12 cellular contexts compared by ENCODE assay signal in the genomic region with DNA sequence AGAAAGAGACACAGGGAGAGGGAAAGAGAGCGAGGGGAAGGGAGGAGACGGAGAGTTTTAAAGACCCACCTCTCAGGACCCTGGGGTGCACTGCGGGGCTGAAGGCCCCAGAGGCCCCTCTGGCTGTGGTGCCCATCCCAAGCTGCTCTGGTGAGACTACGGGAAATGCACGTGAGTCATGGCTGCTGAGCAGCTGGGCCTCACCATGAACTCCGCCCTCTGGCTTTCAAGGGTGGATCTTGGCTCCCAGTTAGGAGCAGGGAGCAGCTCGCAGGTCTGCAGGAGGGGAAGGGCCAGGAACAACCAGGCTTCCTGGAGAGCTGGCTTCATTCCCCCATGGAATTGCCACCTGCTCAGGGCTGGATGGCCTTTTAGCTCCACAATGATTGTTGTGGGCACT. TPM values are rescaled to one million over a fixed set of nuclear protein-coding genes. Genes with fewer than 3 reads are reported as not detected.
DNase-seq lines count a peak whose midpoint lies in the region; ATAC-seq, FAIRE-seq and TF ChIP-seq lines count a peak whose summit lies in the region.
"Had no signal": no experiment of that assay in that cellular context is flagged by ENCODE, and none has a peak within 500 bp of the region (broad histone marks: within the 10 kb centered on the region; RNA-seq: fewer than 3 reads in every experiment).

No MANE protein-coding gene starts in this region.

- H3K36me3 Mint-ChIP-seq in activated naive CD4-positive, alpha-beta T cell treated with anti-CD3 and anti-CD28 coated beads, Interleukin-2, amount 50 U/mL, for 72 hours, result peaks cover 0 to 7% of the 10 kb centered on the region in 2 donors
- no peaks in the 10 kb centered on the region for H3K36me3 Mint-ChIP-seq in CD4-positive, alpha-beta T cell (ENCODE audit: low read depth)

- H3K4me1 ChIP-seq in uterus, result no peaks in the 10 kb centered on the region

- peaks cover 13 to 19% of the 10 kb centered on the region in 2 donors for H3K9me3 Mint-ChIP-seq in activated naive CD4-positive, alpha-beta T cell treated with anti-CD3 and anti-CD28 coated beads, Interleukin-2, amount 50 U/mL, for 72 hours
- peaks cover 12% of the 10 kb centered on the region for H3K9me3 Mint-ChIP-seq in CD4-positive, alpha-beta T cell

- no peaks in the 10 kb centered on the region for H3K9me3 ChIP-seq in CD4-positive, alpha-beta T cell (ENCODE audit: control insufficient read depth, low read length)
- no peaks in the 10 kb centered on the region for H3K9me3 ChIP-seq in uterus
- H3K9me3 ChIP-seq: ovary had no signal

- CTCF ChIA-PET in CD4-positive, alpha-beta T cell (lab: Charles Lee), result no interaction called here

- FAIRE-seq in HTR-8/SVneo (lab: Jason Lieb, UNC), result peak; percentile 81
- no peak for FAIRE-seq in RCC 7860 (lab: Jason Lieb, UNC)
- FAIRE-seq: GM12891 had no signal

- TF ChIP-seq CTCF in CD4-positive, alpha-beta T cell (IDR thresholded peaks at IDR 0.05), result no peak
- no peak for TF ChIP-seq CTCF in uterus (IDR thresholded peaks at IDR 0.05)

- no peaks in the 10 kb centered on the region for H3K4me1 Mint-ChIP-seq in CD4-positive, alpha-beta T cell (ENCODE audit: low read depth)

- H3K27me3 ChIP-seq in CD4-positive, alpha-beta T cell (ENCODE audit: control insufficient read depth, insufficient read depth, low read length), result peaks cover 9% of the 10 kb centered on the region
- H3K27me3 ChIP-seq in uterus, result peaks cover 0 to 8% of the 10 kb centered on the region in 2 donors
- H3K27me3 ChIP-seq: ovary had no signal

- no peak overlapping the region for H3K4me3 Mint-ChIP-seq in CD4-positive, alpha-beta T cell
- H3K4me3 Mint-ChIP-seq: activated T-helper 1 cell treated with anti-CD3 and anti-CD28 coated beads, Interleukin-12 subunit alpha, Interleukin-12 subunit beta, Interleukin-2, Interleukin-4 antibody, amounts not matched to agents 30 ng/mL and 10 ng/mL and 1 ng/mL, durations not matched to agents 14 hours and 24 hours and 36 hours had no signal

- no peak overlapping the region for H3K27ac Mint-ChIP-seq in activated naive CD4-positive, alpha-beta T cell treated with anti-CD3 and anti-CD28 coated beads, Interleukin-2, amount 50 U/mL, for 72 hours
- H3K27ac Mint-ChIP-seq in CD4-positive, alpha-beta T cell, result no peak overlapping the region
- H3K27ac Mint-ChIP-seq: activated T-helper 1 cell treated with anti-CD3 and anti-CD28 coated beads, Interleukin-12 subunit alpha, Interleukin-12 subunit beta, Interleukin-2, Interleukin-4 antibody, amounts not matched to agents 30 ng/mL and 10 ng/mL and 1 ng/mL, durations not matched to agents 14 hours and 24 hours and 36 hours had no signal

- H3K4me3 ChIP-seq in uterus, result no peak overlapping the region
- H3K4me3 ChIP-seq: ovary had no signal

- H3K27me3 Mint-ChIP-seq in CD4-positive, alpha-beta T cell, result peaks cover 20% of the 10 kb centered on the region

- no peaks in the 10 kb centered on the region for H3K36me3 ChIP-seq in uterus
- H3K36me3 ChIP-seq: ovary had no signal

- POLR2A ChIA-PET in CD4-positive, alpha-beta T cell (lab: Charles Lee), result no interaction called here

- no peak for ATAC-seq in activated naive CD4-positive, alpha-beta T cell treated with anti-CD3 and anti-CD28 coated beads, Interleukin-2, amount 50 U/mL, for 72 hours
- ATAC-seq in CD4-positive, alpha-beta T cell (ENCODE audit: poor library complexity), result no peak
- ATAC-seq in HG03280 (IDR thresholded peaks at IDR 0.05; ENCODE audit: unreplicated experiment), result no peak

- intact Hi-C loops in CD4-positive, alpha-beta T cell (cut with DNase I, micrococcal nuclease), result no loop called here
- intact Hi-C loops in uterus (cut with DNase I; ENCODE audit: low total_unique reads), result no loop called here

- peak; percentile 82 for DNase-seq in DMS 273 (lab: John Stamatoyannopoulos, UW; ENCODE audit: unreplicated experiment)
- DNase-seq in HTR-8/SVneo (ENCODE audit: insufficient read length, low spot score), result peak; percentile 83
- DNase-seq in RCC 7860 (ENCODE audit: low spot score), result peak; percentile 25
- DNase-seq in iPS-NIHi11 (ENCODE audit: low spot score), result peak; percentile 82
- DNase-seq in activated naive CD4-positive, alpha-beta T cell treated with anti-CD3 and anti-CD28 coated beads, Interleukin-2, amount 50 U/mL, for 72 hours (ENCODE audit: low spot score in 2 of 2), result no peak
- DNase-seq in CD4-positive, alpha-beta T cell, result no peak
- no peak for DNase-seq in uterus
- DNase-seq: foreskin melanocyte, ovary had no signal

- H3K27ac ChIP-seq in CD4-positive, alpha-beta T cell (ENCODE audit: low read depth, low read length), result no peak overlapping the region
- H3K27ac ChIP-seq in uterus, result no peak overlapping the region
- H3K27ac ChIP-seq: ovary had no signal

- TF ChIP-seq POLR2A in uterus (IDR thresholded peaks at IDR 0.05), result no peak

RNA-seq across cellular contexts. Expression of a gene that starts 7.8 kb away (rescaled TPM):
- not detected for total RNA-seq in activated naive CD4-positive, alpha-beta T cell treated with anti-CD3 and anti-CD28 coated beads, Interleukin-2, amount 50 U/mL, for 72 hours
- total RNA-seq in CD4-positive, alpha-beta T cell, result under 1 TPM in 1 of 2 experiments, not detected in 1; 0.08 TPM
- under 1 TPM in 2 of 4 donors, not detected in 2; 0.07 to 0.15 TPM for total RNA-seq in uterus
- total RNA-seq: activated T-helper 1 cell treated with anti-CD3 and anti-CD28 coated beads, Interleukin-12 subunit alpha, Interleukin-12 subunit beta, Interleukin-2, Interleukin-4 antibody, amounts not matched to agents 30 ng/mL and 10 ng/mL and 1 ng/mL, durations not matched to agents 14 hours and 24 hours and 36 hours had no signal

Comparison
In these comparisons a context has a peak if more than half of its experiments do, and no peak if none do; other contexts are left out.
1. DNase-seq: peak in DMS 273 (single experiment), HTR-8/SVneo (single experiment), RCC 7860 (single experiment) and iPS-NIHi11 (single experiment); none in activated naive CD4-positive, alpha-beta T cell treated with anti-CD3 and anti-CD28 coated beads, Interleukin-2, amount 50 U/mL, for 72 hours (0 of 2), CD4-positive, alpha-beta T cell (0 of 10) and uterus (0 of 2).